ENCODE assay signal across 9 cellular contexts in genomic region chr10:8060010-8060703, GRCh38. TPM values are rescaled to one million over a fixed set of nuclear protein-coding genes. Genes with fewer than 3 reads are reported as not detected.
DNase-seq lines count a peak whose midpoint lies in the region; ATAC-seq, FAIRE-seq and TF ChIP-seq lines count a peak whose summit lies in the region.
"Had no signal": no experiment of that assay in that cellular context is flagged by ENCODE, and none has a peak within 500 bp of the region (broad histone marks: within the 10 kb centered on the region; RNA-seq: fewer than 3 reads in every experiment).

No MANE protein-coding gene starts in this region.

- no peak overlapping the region for H2AFZ ChIP-seq in HepG2 (ENCODE audit: low read length)

- POLR2A ChIA-PET in HepG2 (lab: Yijun Ruan, JAX) = no interaction called here

- H3K4me1 ChIP-seq in small intestine (ENCODE audit: control insufficient read depth in 2 of 2, insufficient read depth in 1 of 2, low read depth in 1 of 2, low read length in 1 of 2) (no peaks in the 10 kb centered on the region), HepG2 (ENCODE audit: insufficient read depth, low read length) (no peaks in the 10 kb centered on the region)

- TF ChIP-seq EP300 in HepG2 (IDR thresholded peaks at IDR 0.05; ENCODE audit: low read depth in 2 of 2, low read length in 2 of 2) = no peak
- TF ChIP-seq EP300 in HepG2 (CRISPR knock-in tag; IDR thresholded peaks at IDR 0.05; ENCODE audit: borderline replicate concordance) = no peak

- no peaks in the 10 kb centered on the region for H3K79me2 ChIP-seq in HepG2 (ENCODE audit: insufficient read depth, low read length)

- peaks cover 0 to 24% of the 10 kb centered on the region in 2 donors for H3K27me3 ChIP-seq in small intestine (ENCODE audit: control insufficient read depth in 2 of 2, insufficient read depth in 2 of 2, low read length in 2 of 2)
- H3K27me3 ChIP-seq in HepG2 (ENCODE audit: control insufficient read depth in 1 of 2, insufficient read depth in 2 of 2, low read length in 2 of 2) = peaks cover 26 to 93% of the 10 kb centered on the region in 2 experiments

- no peak for TF ChIP-seq POLR2A in HepG2 (IDR thresholded peaks at IDR 0.05; ENCODE audit: insufficient read depth in 1 of 2, low read depth in 2 of 2, low read length in 2 of 2)

- H3K4me2 ChIP-seq in HepG2 (ENCODE audit: low read depth, low read length) = no peak overlapping the region

- intact Hi-C loops in HepG2 (cut with micrococcal nuclease; ENCODE audit: unreplicated experiment) = no loop called here

- TF ChIP-seq RAD21 in HepG2 (CRISPR knock-in tag; IDR thresholded peaks at IDR 0.05) = no peak

- DNase-seq in H4 (ENCODE audit: low spot score) = peak; percentile 80
- peak; percentile 69 for DNase-seq in OCI-M1 (lab: John Stamatoyannopoulos, UW)
- DNase-seq in astrocyte of the hippocampus (ENCODE audit: low read depth, low spot score) = peak; percentile 81
- DNase-seq in small intestine = peak; percentile 43
- no peak for DNase-seq in NCI-H748 treated with DMSO at 0.1 percent for 48 hours (lab: John Stamatoyannopoulos, UW)
- DNase-seq in HepG2 (ENCODE audit: low spot score) = no peak
- no peak for DNase-seq in NCI-H345 treated with DMSO at 0.1 percent for 48 hours (lab: John Stamatoyannopoulos, UW; ENCODE audit: unreplicated experiment)

- no peaks in the 10 kb centered on the region for H3K36me3 ChIP-seq in small intestine (ENCODE audit: control insufficient read depth in 2 of 2, insufficient read depth in 2 of 2, low read length in 2 of 2)
- H3K36me3 ChIP-seq in HepG2 (replicated peaks in 1 of 2; ENCODE audit: control insufficient read depth in 1 of 2, insufficient read depth in 2 of 2, low read length in 2 of 2) = no peaks in the 10 kb centered on the region

- H3K9ac ChIP-seq in HepG2 (ENCODE audit: insufficient read depth, low read depth, low read length) = no peak overlapping the region

- H3K27ac ChIP-seq in small intestine (ENCODE audit: low read depth in 1 of 2, low read length in 1 of 2) (peak overlapping the region in 1 of 2 donors; percentile 50), HepG2 (ENCODE audit: extremely low read length, insufficient read depth, low read length) (no peak overlapping the region)

- CTCF ChIA-PET in HepG2 (lab: Yijun Ruan, JAX; ENCODE audit: low intra/inter-chr PET ratio, low total read pairs) = no interaction called here

- FAIRE-seq in small intestine (lab: Jason Lieb, UNC) (no peak), HepG2 (lab: Jason Lieb, UNC) (no peak)

- peak overlapping the region; percentile 38 for H3K4me3 ChIP-seq in GM12875 (ENCODE audit: low read depth, low read length)
- no peak overlapping the region for H3K4me3 ChIP-seq in small intestine (ENCODE audit: low read depth in 1 of 2, low read length in 2 of 2)
- H3K4me3 ChIP-seq in HepG2 (replicated peaks in 1 of 3; ENCODE audit: insufficient read depth in 1 of 3, low read depth in 2 of 3, low read length in 3 of 3) = no peak overlapping the region

- 26 to 41% (median 26%) methylated on average over 15 of the region's 15 CpGs for WGBS in small intestine, 3 donors
- WGBS in HepG2 (ENCODE audit: low lambda C conversion rate) = 14% methylated on average over 15 of the region's 15 CpGs

- no TSS peak for BruUV-seq in HepG2 (replicated peaks; lab: Mats Ljungman, UMichigan)

- TF ChIP-seq CTCF in GM12875 (IDR thresholded peaks at IDR 0.05; ENCODE audit: borderline replicate concordance, insufficient read depth, low read depth, low read length) (no peak), HepG2 (CRISPR knock-in tag; IDR thresholded peaks at IDR 0.05) (no peak)

- H4K20me1 ChIP-seq in HepG2 (ENCODE audit: insufficient read depth, low read length) = no peaks in the 10 kb centered on the region

- H3K9me3 ChIP-seq in small intestine (ENCODE audit: control insufficient read depth, low read depth) = no peaks in the 10 kb centered on the region
- no peaks in the 10 kb centered on the region for H3K9me3 ChIP-seq in HepG2 (ENCODE audit: low read length)

- in situ Hi-C loops in HepG2 (cut with HindIII; ENCODE audit: extremely low pct_ligation_motif_present, low pct_unique_long_range_greater_than_20kb) = no loop called here

- ATAC-seq in HepG2 = no peak

TF ChIP-seq in HepG2, 621 proteins besides CTCF, POLR2A, EP300 and RAD21 (continues in another document):
- TF ChIP-seq TOE1 (CRISPR knock-in tag; IDR thresholded peaks at IDR 0.05) (no peak), GLMP (CRISPR knock-in tag; IDR thresholded peaks at IDR 0.05; ENCODE audit: borderline replicate concordance) (no peak), ZEB1 (IDR thresholded peaks at IDR 0.05; ENCODE audit: insufficient replicate concordance, low read depth) (no peak), PCBP1 (IDR thresholded peaks at IDR 0.05; ENCODE audit: borderline replicate concordance, low read depth, low read length) (no peak), RNF2 (conservative IDR thresholded peaks at IDR 0.05; ENCODE audit: low read depth) (no peak), RELA (CRISPR knock-in tag; IDR thresholded peaks at IDR 0.05) (no peak), ARNT2 (CRISPR knock-in tag; IDR thresholded peaks at IDR 0.05; ENCODE audit: low read depth) (no peak), HOXD1 (CRISPR knock-in tag; IDR thresholded peaks at IDR 0.05) (no peak)
- TF ChIP-seq, protein P1, sequence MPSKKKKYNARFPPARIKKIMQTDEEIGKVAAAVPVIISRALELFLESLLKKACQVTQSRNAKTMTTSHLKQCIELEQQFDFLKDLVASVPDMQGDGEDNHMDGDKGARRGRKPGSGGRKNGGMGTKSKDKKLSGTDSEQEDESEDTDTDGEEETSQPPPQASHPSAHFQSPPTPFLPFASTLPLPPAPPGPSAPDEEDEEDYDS (CRISPR knock-in tag; IDR thresholded peaks at IDR 0.05) = no peak

RNA-seq across cellular contexts. Expression of gene GATA3, which starts 5.7 kb away (rescaled TPM):
- 0.21 and 0.64 TPM in 2 replicates for total RNA-seq in H4 (2014; rRNA removed; shearing (Covaris generic))
- polyA plus RNA-seq in small intestine = under 1 TPM; 0.37 to 0.81 (median 0.45) TPM
- not detected in 2 replicates for total RNA-seq in HepG2 (2016; rRNA removed; fragmentation: Illumina TruSeq; extraction: Trizol)
- total RNA-seq in HepG2 (2016; cell fraction: cytosol; rRNA removed; fragmentation: Illumina TruSeq; extraction: Trizol; ENCODE audit: low read depth) = not detected in 2 replicates
- total RNA-seq in HepG2 (2016; cell fraction: insoluble cytoplasmic fraction; rRNA removed; fragmentation: Illumina TruSeq; extraction: Trizol) = not detected in 2 replicates
- not detected in 2 replicates for total RNA-seq in HepG2 (2016; cell fraction: membrane; rRNA removed; fragmentation: Illumina TruSeq; extraction: Trizol)
- not detected in 2 replicates for total RNA-seq in HepG2 (2016; cell fraction: nucleus; rRNA removed; fragmentation: Illumina TruSeq; extraction: Trizol)
- polyA plus RNA-seq in HepG2 (2011; rRNA removed) = not detected in 2 replicates
- polyA plus RNA-seq in HepG2 (2011; cell fraction: cytosol; rRNA removed) = not detected in 2 replicates
- polyA plus RNA-seq in HepG2 (2011; cell fraction: nucleus; rRNA removed) = not detected in 2 replicates
- not detected in 2 replicates for polyA plus RNA-seq in HepG2 (2012)
- not detected in 2 replicates for polyA plus RNA-seq in HepG2 (2016; cell fraction: cytosol; fragmentation: Illumina TruSeq; extraction: Trizol; ENCODE audit: low read depth)
- not detected in 2 replicates for polyA plus RNA-seq in HepG2 (2016; cell fraction: insoluble cytoplasmic fraction; fragmentation: Illumina TruSeq; extraction: Trizol; ENCODE audit: low read depth)
- polyA plus RNA-seq in HepG2 (2016; cell fraction: membrane; fragmentation: Illumina TruSeq; extraction: Trizol; ENCODE audit: low read depth) = not detected in 2 replicates
- polyA plus RNA-seq in HepG2 (2016; cell fraction: nucleus; fragmentation: Illumina TruSeq; extraction: Trizol; ENCODE audit: insufficient read depth, low read depth) = not detected in 2 replicates
- polyA minus RNA-seq in HepG2 (2011; rRNA and poly(A)+ RNA removed; ENCODE audit: low replicate concordance) = not detected in 2 replicates
- polyA minus RNA-seq in HepG2 (2011; cell fraction: cytosol; rRNA and poly(A)+ RNA removed) = not detected in 2 replicates
- not detected in 2 replicates for polyA minus RNA-seq in HepG2 (2011; cell fraction: nucleus; rRNA and poly(A)+ RNA removed)
- total RNA-seq: fibroblast of villous mesenchyme had no signal

Comparison
In these comparisons a context has a peak if more than half of its experiments do, and no peak if none do; other contexts are left out.
1. DNase-seq: peak in H4 (single experiment), OCI-M1 (single experiment), astrocyte of the hippocampus (single experiment) and small intestine (single experiment); none in NCI-H748 treated with DMSO at 0.1 percent for 48 hours (single experiment), HepG2 (single experiment) and NCI-H345 treated with DMSO at 0.1 percent for 48 hours (single experiment).